ENCODE assay signal across 8 cellular contexts in the genomic region with DNA sequence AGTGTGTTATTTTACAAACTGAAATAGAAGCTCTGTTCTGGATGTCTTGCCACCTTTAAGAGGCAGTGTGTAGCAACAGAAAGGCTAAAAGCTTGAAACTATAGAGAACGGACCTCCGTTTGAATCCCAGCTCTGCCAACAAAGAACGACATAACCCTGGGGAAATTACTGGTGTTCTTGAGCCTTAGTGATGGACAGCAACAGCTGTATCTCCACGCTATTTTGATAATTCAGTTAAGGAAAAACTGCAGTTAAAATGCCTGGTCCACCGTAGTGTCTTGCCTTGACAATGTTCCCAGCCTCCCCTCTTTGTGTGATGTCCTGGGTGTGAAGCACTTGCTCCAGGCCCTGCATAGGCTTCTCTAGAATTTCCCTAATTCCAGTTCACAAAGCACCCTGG.
"Had no signal": no experiment of that assay in that cellular context is flagged by ENCODE, and none has a peak within 500 bp of the region (broad histone marks: within the 10 kb centered on the region; RNA-seq: fewer than 3 reads in every experiment).

No MANE protein-coding gene starts in this region.

- H3K4me1 ChIP-seq: HAP-1 had no signal

- H3K36me3 ChIP-seq: HAP-1 had no signal

- ATAC-seq: HCT116, HepG2 had no signal

- H3K27ac ChIP-seq: GM23248 had no signal

- H3K9ac ChIP-seq: GM23248 had no signal

- H3K4me3 ChIP-seq: GM23248, HAP-1 had no signal

- DNase-seq: GM23248, GOT3, H7, HFFc6, KBM-7 had no signal

- H2AFZ ChIP-seq: GM23248 had no signal
